Comparison of ENCODE assay signal across 8 cellular contexts in the genomic region with DNA sequence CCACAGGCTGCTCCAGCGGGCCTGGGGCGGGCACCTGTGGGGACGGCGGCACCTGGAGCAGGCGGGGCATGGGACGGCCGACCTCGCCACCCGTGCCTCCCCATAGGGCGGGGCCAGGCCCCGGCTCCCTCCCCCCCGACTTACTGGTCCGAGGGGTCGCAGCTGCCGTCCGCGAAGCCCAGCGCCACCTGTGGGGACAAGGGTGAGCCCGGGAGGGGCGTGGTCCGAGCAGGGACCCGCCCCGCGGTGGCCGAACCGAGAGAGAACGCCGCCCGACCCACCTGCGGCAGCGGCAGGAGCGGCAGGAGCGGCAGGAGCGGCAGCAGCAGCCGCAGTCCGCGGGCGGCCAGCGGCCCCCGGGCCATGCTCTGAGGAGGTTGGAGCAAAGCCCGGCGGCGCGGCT. TPM values are rescaled to one million over a fixed set of nuclear protein-coding genes. Genes with fewer than 3 reads are reported as not detected.
A peak's percentile ranks its signal among the peaks of the same experiment; 100 is the strongest.
DNase-seq lines count a peak whose midpoint lies in the region; ATAC-seq, FAIRE-seq and TF ChIP-seq lines count a peak whose summit lies in the region.

A gene (minus strand): TSS at position 379 of the 403 bp plus-strand sequence. CDS start 14 bp downstream, at position 365.

- H3K36me3 ChIP-seq in GM06990 (ENCODE audit: control insufficient read depth, insufficient read depth, low read length) (no peaks in the 10 kb centered on the region), OCI-LY7 (ENCODE audit: insufficient read depth, low read length) (no peaks in the 10 kb centered on the region)

- POLR2A ChIA-PET in OCI-LY7 (lab: Charles Lee): no interaction called here

- peak within 1 kb of the TSS; percentile 83 for H3K4me2 ChIP-seq in OCI-LY7 (ENCODE audit: low read length)

- H3K9me3 ChIP-seq in OCI-LY7 (ENCODE audit: low read length): no peaks in the 10 kb centered on the region

- no peak for TF ChIP-seq CTCF in GM06990 (IDR thresholded peaks at IDR 0.05; ENCODE audit: insufficient read depth, low read length, poor library complexity, severe bottlenecking)
- TF ChIP-seq CTCF in OCI-LY7 (conservative IDR thresholded peaks at IDR 0.05; ENCODE audit: low read length): peak; percentile 45; the same call in 1 of the 2 replicates

- H3K4me3 ChIP-seq in GM06990 (replicated peaks; ENCODE audit: low read depth, low read length) (peak within 1 kb of the TSS; percentile 56), OCI-LY7 (ENCODE audit: low read depth, low read length, poor library complexity, severe bottlenecking) (peak within 1 kb of the TSS; percentile 70), skeletal muscle cell (ENCODE audit: low read depth, low read length) (peak within 1 kb of the TSS; percentile 57)

- ATAC-seq in esophagus mucosa (peak; percentile 12), GM18517 (IDR thresholded peaks at IDR 0.05; ENCODE audit: unreplicated experiment) (no peak)

- no peak within 1 kb of the TSS for H3K27ac ChIP-seq in OCI-LY7 (ENCODE audit: low read depth, low read length, poor library complexity, severe bottlenecking)

- H3K79me2 ChIP-seq in OCI-LY7 (ENCODE audit: insufficient read depth, low read depth, low read length): no peaks in the 10 kb centered on the region

- no peaks in the 10 kb centered on the region; the same call in 1 of the 2 replicates for H3K27me3 ChIP-seq in GM06990 (replicated peaks; ENCODE audit: control insufficient read depth, insufficient read depth, low read length)

- TF ChIP-seq POLR2A in H54 (IDR thresholded peaks at IDR 0.05; ENCODE audit: low read depth, low read length): no peak

- DNase-seq in GM06990 (ENCODE audit: extremely low read depth, insufficient read length): no peak
- DNase-seq in H54 (ENCODE audit: insufficient read length, low spot score): peak; percentile 35
- no peak for DNase-seq in OCI-LY7 (ENCODE audit: low spot score)
- DNase-seq in skeletal muscle cell (ENCODE audit: low read depth): no peak
- DNase-seq in A172 (ENCODE audit: low spot score): no peak
- DNase-seq in GF-D8 (lab: John Stamatoyannopoulos, UW): no peak

- no peaks in the 10 kb centered on the region for H3K9me2 ChIP-seq in OCI-LY7 (ENCODE audit: insufficient read depth, low read length)

- no peaks in the 10 kb centered on the region for H4K20me1 ChIP-seq in OCI-LY7 (ENCODE audit: insufficient read depth, low read length)

- FAIRE-seq in H54 (lab: Jason Lieb, UNC): no peak

- peaks cover 12% of the 10 kb centered on the region for H3K4me1 ChIP-seq in OCI-LY7 (ENCODE audit: insufficient read depth, low read length, poor library complexity, severe bottlenecking)

- intact Hi-C loops in OCI-LY7 (cut with micrococcal nuclease; ENCODE audit: unreplicated experiment): loop anchor here (2.0 kb wide), 1 partner anchor 214 kb away; no protein-coding TSS in a partner anchor

- no TSS peak for BruUV-seq in OCI-LY7 (replicated peaks; lab: Mats Ljungman, UMichigan)

- CTCF ChIA-PET in OCI-LY7 (lab: Charles Lee; ENCODE audit: unreplicated experiment): no interaction called here

- H2AFZ ChIP-seq in OCI-LY7 (ENCODE audit: low read length): peak within 1 kb of the TSS; percentile 62; the same call in 1 of the 2 replicates

RNA-seq across cellular contexts. Expression of the gene that starts here (rescaled TPM):
- 0.46 and 1.7 TPM in 2 replicates for total RNA-seq in OCI-LY7 (2014; rRNA removed; shearing (Covaris generic))
- total RNA-seq in OCI-LY7 (2022) (2.5 and 2.7 TPM in 2 replicates), esophagus mucosa (0.32 TPM)
- total RNA-seq in A172 (2014; rRNA removed; shearing (Covaris generic)): not detected in 2 replicates

Comparison
In these comparisons a context has a peak if more than half of its experiments do, and no peak if none do; other contexts are left out.
1. Peak in ATAC-seq in esophagus mucosa; RNA of the gene not detected or under 1 TPM.